8 cellular contexts compared by ENCODE assay signal in genomic region chr5:116573617-116574431, GRCh38. TPM values are rescaled to one million over a fixed set of nuclear protein-coding genes. Genes with fewer than 3 reads are reported as not detected.
DNase-seq lines count a peak whose midpoint lies in the region; ATAC-seq and TF ChIP-seq lines count a peak whose summit lies in the region.

No MANE protein-coding gene starts in this region.

- H3K9ac ChIP-seq in SK-N-MC (ENCODE audit: insufficient read length) (peak overlapping the region; percentile 68), muscle layer of colon (ENCODE audit: low read length) (peak overlapping the region; percentile 49)

- H3K27ac ChIP-seq in SK-N-MC (no peak overlapping the region), muscle layer of colon (ENCODE audit: low read depth, low read length) (peak overlapping the region; percentile 76), vagina (peak overlapping the region; percentile 71)

- peak; percentile 36 for DNase-seq in NCI-H2227 (lab: John Stamatoyannopoulos, UW; ENCODE audit: unreplicated experiment)
- no peak for DNase-seq in NCI-H2227 treated with DMSO at 0.1 percent for 48 hours (lab: John Stamatoyannopoulos, UW)
- no peak for DNase-seq in SK-N-MC (ENCODE audit: low read depth, low spot score)
- peak; percentile 25 for DNase-seq in epithelial cell of esophagus (ENCODE audit: low read depth)
- no peak for DNase-seq in vagina (ENCODE audit: extremely low spot score in 2 of 2)

- no peak for TF ChIP-seq POLR2A in vagina (IDR thresholded peaks at IDR 0.05)

- TF ChIP-seq CTCF in epithelial cell of esophagus (IDR thresholded peaks at IDR 0.05; ENCODE audit: insufficient read depth, low read depth, low read length, missing control alignments) (no peak), vagina (IDR thresholded peaks at IDR 0.05) (no peak)

- intact Hi-C loops in vagina (cut with DNase I) = no loop called here

- H3K4me1 ChIP-seq in muscle layer of colon (ENCODE audit: insufficient read depth, low read length) (peaks cover 5% of the 10 kb centered on the region), vagina (peaks cover 36% of the 10 kb centered on the region)

- ATAC-seq in HG02759 (IDR thresholded peaks at IDR 0.05; ENCODE audit: unreplicated experiment) (no peak), HG02763 (IDR thresholded peaks at IDR 0.05; ENCODE audit: unreplicated experiment) (no peak)

- peak overlapping the region; percentile 89 for H3K4me3 ChIP-seq in SK-N-MC
- peak overlapping the region; percentile 66 for H3K4me3 ChIP-seq in epithelial cell of esophagus (ENCODE audit: low read length)
- peak overlapping the region; percentile 79 to 86 for H3K4me3 ChIP-seq in muscle layer of colon (ENCODE audit: low read depth in 1 of 2, low read length in 2 of 2)
- peak overlapping the region; percentile 69 to 75 for H3K4me3 ChIP-seq in vagina

- H3K27me3 ChIP-seq in muscle layer of colon (ENCODE audit: control insufficient read depth in 1 of 2, insufficient read depth in 2 of 2, low read length in 2 of 2) = no peaks in the 10 kb centered on the region
- H3K27me3 ChIP-seq in vagina = no peaks in the 10 kb centered on the region

- H3K36me3 ChIP-seq in SK-N-MC (ENCODE audit: insufficient read depth, low read length) (no peaks in the 10 kb centered on the region), muscle layer of colon (ENCODE audit: insufficient read depth, low read length) (no peaks in the 10 kb centered on the region), vagina (no peaks in the 10 kb centered on the region)

- H3K9me3 ChIP-seq in SK-N-MC (ENCODE audit: low read depth, low read length) (no peaks in the 10 kb centered on the region), muscle layer of colon (ENCODE audit: low read length) (no peaks in the 10 kb centered on the region), vagina (no peaks in the 10 kb centered on the region)

RNA-seq across cellular contexts. Expression of gene SEMA6A, which starts 0.8 kb away (rescaled TPM):
- total RNA-seq in vagina = 28.7 TPM

Comparison
In these comparisons a context has a peak if more than half of its experiments do, and no peak if none do; other contexts are left out.
1. DNase-seq: peak in NCI-H2227 (single experiment) and epithelial cell of esophagus (single experiment); none in NCI-H2227 treated with DMSO at 0.1 percent for 48 hours (single experiment), SK-N-MC (single experiment) and vagina (0 of 2).
2. Peak in every context shown above with its lines, with median percentiles within 50 percentile points of each other: H3K4me3 ChIP-seq.